8 cellular contexts compared by ENCODE assay signal in genomic region chr12:7108928-7109920, GRCh38. TPM values are rescaled to one million over a fixed set of nuclear protein-coding genes. Genes with fewer than 3 reads are reported as not detected.
DNase-seq lines count a peak whose midpoint lies in the region; TF ChIP-seq lines count a peak whose summit lies in the region.

Gene C1RL, minus strand, starts transcription at chr12:7109214. Its CDS starts 34 bp downstream, at chr12:7109180.

- peak within 1 kb of the TSS; percentile 84 for H2AFZ ChIP-seq in OCI-LY7 (ENCODE audit: low read length)

- no peaks in the 10 kb centered on the region for H3K79me2 ChIP-seq in OCI-LY7 (ENCODE audit: insufficient read depth, low read depth, low read length)

- intact Hi-C loops in OCI-LY7 (cut with micrococcal nuclease; ENCODE audit: unreplicated experiment): loop anchor here (2.0 to 5.0 kb wide), 4 partner anchors 92 to 237 kb away; partner anchors contain the start of genes C12orf57, LPCAT3 and SPSB2

- H4K20me1 ChIP-seq in OCI-LY7 (ENCODE audit: insufficient read depth, low read length): no peaks in the 10 kb centered on the region

- no peaks in the 10 kb centered on the region for H3K9me2 ChIP-seq in OCI-LY7 (ENCODE audit: insufficient read depth, low read length)

- DNase-seq in GM03348 (ENCODE audit: low spot score): peak; percentile 91
- peak; percentile 72 for DNase-seq in OCI-LY7 (ENCODE audit: low spot score)
- peak; percentile 77 for DNase-seq in activated T-cell treated with anti-CD3 and anti-CD28 coated beads for 4 hours
- DNase-seq in epithelial cell of prostate (ENCODE audit: low read depth, low spot score): no peak
- peak; percentile 91 for DNase-seq in mucosa of gallbladder (ENCODE audit: low spot score)
- DNase-seq in stimulated activated CD8-positive, alpha-beta memory T cell treated with anti-CD3 and anti-CD28 coated beads, Interleukin-4, amount 100 ng/mL, for 1 hour (ENCODE audit: low read depth in 2 of 2, low spot score in 1 of 2): peak; percentile 67 to 78
- DNase-seq in HuH-7.5 (ENCODE audit: low spot score): no peak

- H3K9ac ChIP-seq in HUES64 (ENCODE audit: low read depth, low read length): peak within 1 kb of the TSS; percentile 84

- H3K27ac ChIP-seq in HUES64 (ENCODE audit: low read depth, low read length) (peak within 1 kb of the TSS; percentile 75), OCI-LY7 (ENCODE audit: low read depth, low read length, poor library complexity, severe bottlenecking) (no peak within 1 kb of the TSS), epithelial cell of prostate (peak within 1 kb of the TSS; percentile 93)

- no peaks in the 10 kb centered on the region for H3K27me3 ChIP-seq in HUES64 (ENCODE audit: insufficient read depth, low read length)

- peaks cover 2% of the 10 kb centered on the region; the same call in 1 of the 2 replicates for H3K36me3 ChIP-seq in HUES64 (ENCODE audit: insufficient read depth, low read length)
- H3K36me3 ChIP-seq in OCI-LY7 (ENCODE audit: insufficient read depth, low read length): no peaks in the 10 kb centered on the region

- no TSS peak for BruUV-seq in OCI-LY7 (replicated peaks; lab: Mats Ljungman, UMichigan)

- H3K4me2 ChIP-seq in OCI-LY7 (ENCODE audit: low read length): peak within 1 kb of the TSS; percentile 71

- POLR2A ChIA-PET in OCI-LY7 (lab: Charles Lee): interaction anchor here (0.6 to 3.1 kb wide), 5 partner anchors 12 to 258 kb away, joined by 4 to 18 read pairs (median 4); partner anchors contain the start of genes C12orf57, CDCA3, RNU7-1 and USP5

- 41% methylated on average over 20 of the region's 24 CpGs for WGBS in HUES64

- CTCF ChIA-PET in OCI-LY7 (lab: Charles Lee; ENCODE audit: unreplicated experiment): interaction anchor here (0.6 kb wide), 1 partner anchor 129 kb away, joined by 3 read pairs; no protein-coding TSS in a partner anchor

- H3K9me3 ChIP-seq in HUES64 (ENCODE audit: insufficient read depth, low read depth, low read length) (peaks cover 7% of the 10 kb centered on the region; the same call in 1 of the 2 replicates), OCI-LY7 (ENCODE audit: low read length) (peaks cover 16% of the 10 kb centered on the region)

- H3K4me1 ChIP-seq in HUES64 (ENCODE audit: insufficient read depth, low read length) (peaks cover 6% of the 10 kb centered on the region; the same call in 1 of the 2 replicates), OCI-LY7 (ENCODE audit: insufficient read depth, low read length, poor library complexity, severe bottlenecking) (peaks cover 10% of the 10 kb centered on the region)

- H3K4me3 ChIP-seq in HUES64 (ENCODE audit: low read length) (peak within 1 kb of the TSS; percentile 83), OCI-LY7 (ENCODE audit: low read depth, low read length, poor library complexity, severe bottlenecking) (peak within 1 kb of the TSS; percentile 65)

- peak; percentile 91 for TF ChIP-seq CTCF in OCI-LY7 (conservative IDR thresholded peaks at IDR 0.05; ENCODE audit: low read length)

RNA-seq across cellular contexts. Expression of gene C1RL, which starts in this region (rescaled TPM):
- 5.0 TPM for polyA plus RNA-seq in HUES64 (2013, experiment 1 of 2)
- 8.1 TPM for polyA plus RNA-seq in HUES64 (2013, experiment 2 of 2)
- total RNA-seq in OCI-LY7 (2014; rRNA removed; shearing (Covaris generic)): 2.9 and 3.0 TPM in 2 replicates
- total RNA-seq in OCI-LY7 (2022): 7.3 and 10.4 TPM in 2 replicates
- total RNA-seq in mucosa of gallbladder: 49.6 TPM

Comparison
In these comparisons a context has a peak if more than half of its experiments do, and no peak if none do; other contexts are left out.
1. DNase-seq: peak in GM03348 (single experiment), OCI-LY7 (single experiment), activated T-cell treated with anti-CD3 and anti-CD28 coated beads for 4 hours (single experiment), mucosa of gallbladder (single experiment) and stimulated activated CD8-positive, alpha-beta memory T cell treated with anti-CD3 and anti-CD28 coated beads, Interleukin-4, amount 100 ng/mL, for 1 hour (2 of 2); none in epithelial cell of prostate (single experiment) and HuH-7.5 (single experiment).